Comparison of ENCODE assay signal across 8 cellular contexts in the genomic region with DNA sequence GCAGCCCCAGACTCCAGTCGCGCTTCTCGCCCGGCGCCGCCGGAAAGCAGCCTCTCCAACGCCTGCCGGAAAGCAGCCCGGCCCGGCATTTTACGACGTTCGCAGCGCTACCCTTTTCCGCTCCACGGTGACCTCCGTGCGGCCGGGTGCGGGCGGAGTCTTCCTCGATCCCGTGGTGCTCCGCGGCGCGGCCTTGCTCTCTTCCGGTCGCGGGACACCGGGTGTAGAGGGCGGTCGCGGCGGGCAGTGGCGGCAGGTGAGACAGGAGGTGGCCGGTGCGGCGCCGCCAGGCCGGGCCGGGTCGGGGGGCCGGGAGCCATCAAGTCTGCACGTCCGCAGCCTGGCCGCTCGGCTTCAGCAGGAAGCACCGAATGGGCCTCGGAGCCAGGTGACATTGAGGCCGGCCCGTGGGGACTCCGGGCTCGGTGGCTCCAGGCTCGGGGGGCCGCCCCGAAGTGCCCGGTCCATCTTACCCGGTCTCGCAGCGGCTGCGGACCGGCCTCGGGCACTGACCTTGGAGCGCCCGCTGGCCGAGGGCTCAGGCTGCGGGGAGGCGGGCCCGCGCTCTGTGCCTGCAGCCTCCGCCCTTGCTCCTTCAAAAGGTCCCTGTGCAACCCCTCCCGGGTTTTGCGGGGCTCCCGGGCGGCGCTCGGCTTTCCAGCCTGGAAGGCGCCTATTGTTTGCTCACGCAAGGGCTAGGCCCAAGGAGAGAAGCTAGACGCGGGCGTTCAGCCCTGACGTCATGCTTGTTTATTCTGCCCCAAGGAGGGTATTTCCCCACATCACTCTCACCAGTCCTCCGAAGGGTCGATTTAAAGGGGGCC. TPM values are rescaled to one million over a fixed set of nuclear protein-coding genes. Genes with fewer than 3 reads are reported as not detected.
A peak's percentile ranks its signal among the peaks of the same experiment; 100 is the strongest.
DNase-seq lines count a peak whose midpoint lies in the region; ATAC-seq, FAIRE-seq and TF ChIP-seq lines count a peak whose summit lies in the region.

Gene COX4I1, plus strand, starts transcription at position 199 of the 824 bp plus-strand sequence. CDS start 1,511 bp downstream, outside the sequence.
Gene EMC8, minus strand, starts transcription at position 48 of the 824 bp plus-strand sequence. CDS start 249 bp downstream, outside the sequence.

- H3K9me3 ChIP-seq in MM.1S (replicated peaks; ENCODE audit: insufficient read depth, low read length) (no peaks in the 10 kb centered on the region), neural cell (ENCODE audit: low read length) (no peaks in the 10 kb centered on the region)

- H3K27ac Mint-ChIP-seq in stimulated activated naive CD8-positive, alpha-beta T cell treated with anti-CD3 and anti-CD28 coated beads, Interleukin-15, amount 100 ng/mL, for 72 hours = peak within 1 kb of the TSS; percentile 98 to 99

- H3K79me2 ChIP-seq in MM.1S (ENCODE audit: low read length) (peaks cover 66% of the 10 kb centered on the region), neural cell (replicated peaks; ENCODE audit: insufficient read depth, low read length) (peaks cover 41% of the 10 kb centered on the region)

- H3K9me3 Mint-ChIP-seq in stimulated activated naive CD8-positive, alpha-beta T cell treated with anti-CD3 and anti-CD28 coated beads, Interleukin-15, amount 100 ng/mL, for 72 hours = no peaks in the 10 kb centered on the region

- peak within 1 kb of the TSS; percentile 93 for H3K9ac ChIP-seq in MM.1S (ENCODE audit: low read length)
- H3K9ac ChIP-seq in neural cell (ENCODE audit: low read length) = peak within 1 kb of the TSS; percentile 97

- DNase-seq in HCEC 1CT = peak; percentile 93
- peak; percentile 85 for DNase-seq in MM.1S
- peak; percentile 16 for DNase-seq in SIG-M5 (lab: John Stamatoyannopoulos, UW)
- DNase-seq in activated gamma-delta T cell (lab: John Stamatoyannopoulos, UW) = peak; percentile 85
- peak; percentile 95 for DNase-seq in fibroblast of villous mesenchyme (ENCODE audit: low read depth)
- DNase-seq in stimulated activated naive CD8-positive, alpha-beta T cell treated with anti-CD3 and anti-CD28 coated beads, Interleukin-15, amount 100 ng/mL, for 72 hours = peak; percentile 90 to 94

- H3K9me2 ChIP-seq in MM.1S (replicated peaks; ENCODE audit: insufficient read depth, low read length) (no peaks in the 10 kb centered on the region), neural cell (ENCODE audit: insufficient read depth, low read length) (no peaks in the 10 kb centered on the region)

- H3K27me3 Mint-ChIP-seq in stimulated activated naive CD8-positive, alpha-beta T cell treated with anti-CD3 and anti-CD28 coated beads, Interleukin-15, amount 100 ng/mL, for 72 hours = no peaks in the 10 kb centered on the region

- H4K20me1 ChIP-seq in MM.1S (ENCODE audit: insufficient read depth, low read length) (no peaks in the 10 kb centered on the region), neural cell (ENCODE audit: insufficient read depth) (no peaks in the 10 kb centered on the region)

- H2AFZ ChIP-seq in MM.1S (ENCODE audit: low read length) (0 out of 2 replicates have a peak within 1 kb of the TSS, but pooled peaks have one; percentile 15), neural cell (ENCODE audit: low read depth, low read length) (peak within 1 kb of the TSS; percentile 65)

- no peak for TF ChIP-seq EP300 in neural cell (conservative IDR thresholded peaks at IDR 0.05; ENCODE audit: poor library complexity, severe bottlenecking)

- H3K4me2 ChIP-seq in MM.1S (ENCODE audit: low read depth, low read length) = peak within 1 kb of the TSS; percentile 79
- peak within 1 kb of the TSS; percentile 76 for H3K4me2 ChIP-seq in neural cell (ENCODE audit: low read length)

- no peaks in the 10 kb centered on the region for H3K36me3 ChIP-seq in MM.1S (replicated peaks; ENCODE audit: insufficient read depth, low read length)
- peaks cover 8% of the 10 kb centered on the region for H3K36me3 ChIP-seq in neural cell (ENCODE audit: insufficient read depth, low read length)

- TF ChIP-seq RAD21 in neural cell (conservative IDR thresholded peaks at IDR 0.05) = no peak

- peaks cover 69% of the 10 kb centered on the region for H3K4me1 Mint-ChIP-seq in stimulated activated naive CD8-positive, alpha-beta T cell treated with anti-CD3 and anti-CD28 coated beads, Interleukin-15, amount 100 ng/mL, for 72 hours

- H3K4me3 Mint-ChIP-seq in stimulated activated naive CD8-positive, alpha-beta T cell treated with anti-CD3 and anti-CD28 coated beads, Interleukin-15, amount 100 ng/mL, for 72 hours = peak within 1 kb of the TSS; percentile 93 to 96

- H3K4me3 ChIP-seq in MM.1S (ENCODE audit: low read length) (peak within 1 kb of the TSS; percentile 77), fibroblast of villous mesenchyme (ENCODE audit: low read depth, low read length) (peak within 1 kb of the TSS; percentile 88), neural cell (ENCODE audit: low read length) (peak within 1 kb of the TSS; percentile 99)

- FAIRE-seq in G401.6 (lab: Jason Lieb, UNC) = peak; percentile 86

- peak within 1 kb of the TSS; percentile 46; the same call in 1 of the 2 replicates for H3K27ac ChIP-seq in MM.1S (ENCODE audit: low read length)
- H3K27ac ChIP-seq in neural cell (ENCODE audit: low read length) = peak within 1 kb of the TSS; percentile 79

- TF ChIP-seq CTCF in MM.1S (IDR thresholded peaks at IDR 0.05; ENCODE audit: low read length) (no peak), fibroblast of villous mesenchyme (IDR thresholded peaks at IDR 0.05; ENCODE audit: insufficient read depth, low read depth, low read length) (no peak), neural cell (IDR thresholded peaks at IDR 0.05; ENCODE audit: poor library complexity, severe bottlenecking) (no peak)

- peak; percentile 94 for ATAC-seq in stimulated activated naive CD8-positive, alpha-beta T cell treated with anti-CD3 and anti-CD28 coated beads, Interleukin-15, amount 100 ng/mL, for 72 hours

- no peaks in the 10 kb centered on the region for H3K27me3 ChIP-seq in MM.1S (replicated peaks; ENCODE audit: insufficient read depth, low read length)
- no peaks in the 10 kb centered on the region for H3K27me3 ChIP-seq in neural cell (ENCODE audit: insufficient read depth, low read depth, low read length)

- no peaks in the 10 kb centered on the region for H3K4me1 ChIP-seq in MM.1S (ENCODE audit: low read length)

- H3F3A ChIP-seq in MM.1S (ENCODE audit: insufficient read depth, low read length) (no peaks in the 10 kb centered on the region), neural cell (ENCODE audit: insufficient read depth, low read length, poor library complexity, severe bottlenecking) (no peaks in the 10 kb centered on the region)

TF ChIP-seq in neural cell, 6 proteins besides CTCF, POLR2A, EP300 and RAD21:
- TF ChIP-seq EZH2 (IDR thresholded peaks at IDR 0.05; ENCODE audit: borderline replicate concordance, insufficient read depth, low read length, poor library complexity, severe bottlenecking) = no peak
- TF ChIP-seq SMC3 (conservative IDR thresholded peaks at IDR 0.05; ENCODE audit: poor library complexity) = no peak
- TF ChIP-seq, protein P1, sequence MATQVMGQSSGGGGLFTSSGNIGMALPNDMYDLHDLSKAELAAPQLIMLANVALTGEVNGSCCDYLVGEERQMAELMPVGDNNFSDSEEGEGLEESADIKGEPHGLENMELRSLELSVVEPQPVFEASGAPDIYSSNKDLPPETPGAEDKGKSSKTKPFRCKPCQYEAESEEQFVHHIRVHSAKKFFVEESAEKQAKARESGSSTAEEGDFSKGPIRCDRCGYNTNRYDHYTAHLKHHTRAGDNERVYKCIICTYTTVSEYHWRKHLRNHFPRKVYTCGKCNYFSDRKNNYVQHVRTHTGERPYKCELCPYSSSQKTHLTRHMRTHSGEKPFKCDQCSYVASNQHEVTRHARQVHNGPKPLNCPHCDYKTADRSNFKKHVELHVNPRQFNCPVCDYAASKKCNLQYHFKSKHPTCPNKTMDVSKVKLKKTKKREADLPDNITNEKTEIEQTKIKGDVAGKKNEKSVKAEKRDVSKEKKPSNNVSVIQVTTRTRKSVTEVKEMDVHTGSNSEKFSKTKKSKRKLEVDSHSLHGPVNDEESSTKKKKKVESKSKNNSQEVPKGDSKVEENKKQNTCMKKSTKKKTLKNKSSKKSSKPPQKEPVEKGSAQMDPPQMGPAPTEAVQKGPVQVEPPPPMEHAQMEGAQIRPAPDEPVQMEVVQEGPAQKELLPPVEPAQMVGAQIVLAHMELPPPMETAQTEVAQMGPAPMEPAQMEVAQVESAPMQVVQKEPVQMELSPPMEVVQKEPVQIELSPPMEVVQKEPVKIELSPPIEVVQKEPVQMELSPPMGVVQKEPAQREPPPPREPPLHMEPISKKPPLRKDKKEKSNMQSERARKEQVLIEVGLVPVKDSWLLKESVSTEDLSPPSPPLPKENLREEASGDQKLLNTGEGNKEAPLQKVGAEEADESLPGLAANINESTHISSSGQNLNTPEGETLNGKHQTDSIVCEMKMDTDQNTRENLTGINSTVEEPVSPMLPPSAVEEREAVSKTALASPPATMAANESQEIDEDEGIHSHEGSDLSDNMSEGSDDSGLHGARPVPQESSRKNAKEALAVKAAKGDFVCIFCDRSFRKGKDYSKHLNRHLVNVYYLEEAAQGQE (IDR thresholded peaks at IDR 0.05; ENCODE audit: borderline replicate concordance) = peak; percentile 67
- peak; percentile 91 for TF ChIP-seq MXI1 (conservative IDR thresholded peaks at IDR 0.05; ENCODE audit: poor library complexity, severe bottlenecking)
- TF ChIP-seq POLR2AphosphoS5 (IDR thresholded peaks at IDR 0.05) = peak; percentile 96
- peak; percentile 83 for TF ChIP-seq TAF1 (IDR thresholded peaks at IDR 0.05; ENCODE audit: low read depth)

RNA-seq across cellular contexts. Expression of gene COX4I1, which starts in this region (rescaled TPM):
- total RNA-seq in fibroblast of villous mesenchyme = 258 and 337 TPM in 2 replicates
- 660 and 709 TPM in 2 replicates for polyA plus RNA-seq in neural cell
- polyA minus RNA-seq in neural cell = 157 and 180 TPM in 2 replicates

RNA-seq across cellular contexts. Expression of gene EMC8, which starts in this region (rescaled TPM):
- 30.2 and 38.3 TPM in 2 replicates for total RNA-seq in fibroblast of villous mesenchyme
- polyA plus RNA-seq in neural cell = 38.9 and 44.4 TPM in 2 replicates
- polyA minus RNA-seq in neural cell = 32.8 and 35.3 TPM in 2 replicates

Comparison
In these comparisons a context has a peak if more than half of its experiments do, and no peak if none do; other contexts are left out.
1. Peak in every context shown above with its lines: DNase-seq, ATAC-seq, H3K4me3 ChIP-seq and H3K27ac ChIP-seq.
2. DNase-seq: peak in every context shown above with its lines; median percentile 95 in fibroblast of villous mesenchyme; 93 in HCEC 1CT; 92 in stimulated activated naive CD8-positive, alpha-beta T cell treated with anti-CD3 and anti-CD28 coated beads, Interleukin-15, amount 100 ng/mL, for 72 hours; 85 in MM.1S; 85 in activated gamma-delta T cell; 16 in SIG-M5.